9 cellular contexts compared by ENCODE assay signal in genomic region chr1:51690285-51690961, GRCh38.
A peak's percentile ranks its signal among the peaks of the same experiment; 100 is the strongest.
DNase-seq lines count a peak whose midpoint lies in the region; ATAC-seq and TF ChIP-seq lines count a peak whose summit lies in the region.
"Had no signal": no experiment of that assay in that cellular context is flagged by ENCODE, and none has a peak within 500 bp of the region (broad histone marks: within the 10 kb centered on the region; RNA-seq: fewer than 3 reads in every experiment).

No MANE protein-coding gene starts in this region.

- H3K27ac ChIP-seq in CD4-positive, alpha-beta T cell (ENCODE audit: low read depth, low read length) = no peak overlapping the region

- H3K4me1 Mint-ChIP-seq in mesothelial cell of epicardium = peaks cover 32% of the 10 kb centered on the region
- peaks cover 31% of the 10 kb centered on the region for H3K4me1 Mint-ChIP-seq in CD4-positive, alpha-beta T cell (ENCODE audit: low read depth)

- ATAC-seq in CD4-positive, alpha-beta T cell (ENCODE audit: poor library complexity) = no peak
- ATAC-seq in HG03432 (IDR thresholded peaks at IDR 0.05; ENCODE audit: unreplicated experiment) = no peak
- no peak for ATAC-seq in HG03108 (IDR thresholded peaks at IDR 0.05; ENCODE audit: unreplicated experiment)
- ATAC-seq in GM21576 (IDR thresholded peaks at IDR 0.05; ENCODE audit: unreplicated experiment) = no peak

- no peaks in the 10 kb centered on the region for H3K9me3 ChIP-seq in CD4-positive, alpha-beta T cell (ENCODE audit: control insufficient read depth, low read length)

- CTCF ChIA-PET in CD4-positive, alpha-beta T cell (lab: Charles Lee) = no interaction called here

- no peak overlapping the region for H3K4me3 Mint-ChIP-seq in mesothelial cell of epicardium
- H3K4me3 Mint-ChIP-seq in CD4-positive, alpha-beta T cell = no peak overlapping the region
- H3K4me3 Mint-ChIP-seq: dendritic cell treated with granulocyte-macrophage colony-stimulating factor and Interleukin-4, amounts not matched to agents 40 ng/mL and 50 ng/mL, for 4 days had no signal

- H3K4me3 ChIP-seq in cardiac fibroblast (replicated peaks in 1 of 2; ENCODE audit: low read depth in 2 of 2, low read length in 2 of 2) = no peak overlapping the region

- TF ChIP-seq CTCF in cardiac fibroblast (IDR thresholded peaks at IDR 0.05; ENCODE audit: low read depth, low read length) (no peak), mesothelial cell of epicardium (IDR thresholded peaks at IDR 0.05; ENCODE audit: unreplicated experiment) (no peak)
- no peak for TF ChIP-seq CTCF in CD4-positive, alpha-beta T cell (IDR thresholded peaks at IDR 0.05)

- DNase-seq in DMS53 (lab: John Stamatoyannopoulos, UW) (peak; percentile 97), NCI-H2029 treated with DMSO at 0.1 percent for 48 hours (lab: John Stamatoyannopoulos, UW) (peak; percentile 75), cardiac fibroblast (ENCODE audit: low read depth in 2 of 2) (peak; percentile 89 to 97), mesothelial cell of epicardium (ENCODE audit: low spot score in 2 of 2, unreplicated experiment in 2 of 2) (no peak)
- DNase-seq in CD4-positive, alpha-beta T cell = no peak

- POLR2A ChIA-PET in CD4-positive, alpha-beta T cell (lab: Charles Lee) = no interaction called here

- peak overlapping the region; percentile 41 for H3K27ac Mint-ChIP-seq in mesothelial cell of epicardium
- H3K27ac Mint-ChIP-seq in CD4-positive, alpha-beta T cell = no peak overlapping the region
- H3K27ac Mint-ChIP-seq: dendritic cell treated with granulocyte-macrophage colony-stimulating factor and Interleukin-4, amounts not matched to agents 40 ng/mL and 50 ng/mL, for 4 days had no signal

- intact Hi-C loops in CD4-positive, alpha-beta T cell (cut with DNase I, micrococcal nuclease) = no loop called here

- no peaks in the 10 kb centered on the region for H3K27me3 Mint-ChIP-seq in mesothelial cell of epicardium (ENCODE audit: low read depth)
- H3K27me3 Mint-ChIP-seq in CD4-positive, alpha-beta T cell = no peaks in the 10 kb centered on the region
- H3K27me3 Mint-ChIP-seq: dendritic cell treated with granulocyte-macrophage colony-stimulating factor and Interleukin-4, amounts not matched to agents 40 ng/mL and 50 ng/mL, for 4 days had no signal

- no peaks in the 10 kb centered on the region for H3K27me3 ChIP-seq in CD4-positive, alpha-beta T cell (ENCODE audit: control insufficient read depth, insufficient read depth, low read length)

- H3K36me3 Mint-ChIP-seq in mesothelial cell of epicardium = no peaks in the 10 kb centered on the region
- H3K36me3 Mint-ChIP-seq in CD4-positive, alpha-beta T cell (ENCODE audit: low read depth) = no peaks in the 10 kb centered on the region

- H3K9me3 Mint-ChIP-seq in mesothelial cell of epicardium = no peaks in the 10 kb centered on the region
- no peaks in the 10 kb centered on the region for H3K9me3 Mint-ChIP-seq in CD4-positive, alpha-beta T cell
- H3K9me3 Mint-ChIP-seq: dendritic cell treated with granulocyte-macrophage colony-stimulating factor and Interleukin-4, amounts not matched to agents 40 ng/mL and 50 ng/mL, for 4 days had no signal

Comparison
In these comparisons a context has a peak if more than half of its experiments do, and no peak if none do; other contexts are left out.
1. DNase-seq: peak in DMS53 (single experiment), NCI-H2029 treated with DMSO at 0.1 percent for 48 hours (single experiment) and cardiac fibroblast (2 of 2); none in mesothelial cell of epicardium (0 of 2) and CD4-positive, alpha-beta T cell (0 of 10).